ENCODE assay signal across 6 cellular contexts in genomic region chr5:181189363-181189961, GRCh38. TPM values are rescaled to one million over a fixed set of nuclear protein-coding genes. Genes with fewer than 3 reads are reported as not detected.
DNase-seq lines count a peak whose midpoint lies in the region; ATAC-seq and TF ChIP-seq lines count a peak whose summit lies in the region.

No MANE protein-coding gene starts in this region.

- TF ChIP-seq CTCF in GM20000 (IDR thresholded peaks at IDR 0.05; ENCODE audit: extremely low read depth, missing control alignments), result no peak

- DNase-seq in GM20000 (ENCODE audit: low spot score), result peak; percentile 39
- peak; percentile 87 for DNase-seq in activated effector memory CD4-positive, alpha-beta T cell treated with anti-CD3 and anti-CD28 coated beads, Interleukin-2, amount 50 U/mL, for 16 hours
- peak; percentile 51 to 65 for DNase-seq in lung microvascular endothelial cell (ENCODE audit: low read depth in 2 of 2)
- DNase-seq in hepatic stellate cell (ENCODE audit: low spot score), result no peak

- ATAC-seq in HG02885 (IDR thresholded peaks at IDR 0.05; ENCODE audit: poor library complexity, unreplicated experiment), result no peak
- ATAC-seq in HG02970 (IDR thresholded peaks at IDR 0.05; ENCODE audit: low FRiP score, unreplicated experiment), result no peak

RNA-seq across cellular contexts. Expression of gene TRIM7, which starts 15.5 kb away (rescaled TPM):
- 0.99 and 4.6 TPM in 2 replicates for total RNA-seq in lung microvascular endothelial cell

RNA-seq across cellular contexts. Expression of gene TRIM41, which starts 33.6 kb away (rescaled TPM):
- 6.1 and 10.3 TPM in 2 replicates for total RNA-seq in lung microvascular endothelial cell

RNA-seq across cellular contexts. Expression of gene OR2V2, which starts 42.1 kb away (rescaled TPM):
- total RNA-seq in lung microvascular endothelial cell, result not detected in 2 replicates

RNA-seq across cellular contexts. Expression of gene RACK1, which starts 54.2 kb away (rescaled TPM):
- total RNA-seq in lung microvascular endothelial cell, result 4,616 and 5,265 TPM in 2 replicates

RNA-seq across cellular contexts. Expression of gene OR2V1, which starts 58.5 kb away (rescaled TPM):
- total RNA-seq in lung microvascular endothelial cell, result not detected in 2 replicates
